Comparison of ENCODE assay signal across 1 cellular context in genomic region chr12:121085113-121085841, GRCh38.
TF ChIP-seq lines count a peak whose summit lies in the region.

No MANE protein-coding gene starts in this region.

TF ChIP-seq in GM12878, 131 proteins besides CTCF, POLR2A, EP300 and RAD21:
- TF ChIP-seq MXI1 (IDR thresholded peaks at IDR 0.05; ENCODE audit: low read depth, low read length): no peak
- no peak for TF ChIP-seq RB1 (IDR thresholded peaks at IDR 0.05; ENCODE audit: borderline replicate concordance)
- TF ChIP-seq POU2F2 (IDR thresholded peaks at IDR 0.05; ENCODE audit: borderline replicate concordance, low read depth, low read length): no peak
- peak; percentile 69 for TF ChIP-seq NR2C1 (IDR thresholded peaks at IDR 0.05)
